Comparison of ENCODE assay signal across 8 cellular contexts in the genomic region with DNA sequence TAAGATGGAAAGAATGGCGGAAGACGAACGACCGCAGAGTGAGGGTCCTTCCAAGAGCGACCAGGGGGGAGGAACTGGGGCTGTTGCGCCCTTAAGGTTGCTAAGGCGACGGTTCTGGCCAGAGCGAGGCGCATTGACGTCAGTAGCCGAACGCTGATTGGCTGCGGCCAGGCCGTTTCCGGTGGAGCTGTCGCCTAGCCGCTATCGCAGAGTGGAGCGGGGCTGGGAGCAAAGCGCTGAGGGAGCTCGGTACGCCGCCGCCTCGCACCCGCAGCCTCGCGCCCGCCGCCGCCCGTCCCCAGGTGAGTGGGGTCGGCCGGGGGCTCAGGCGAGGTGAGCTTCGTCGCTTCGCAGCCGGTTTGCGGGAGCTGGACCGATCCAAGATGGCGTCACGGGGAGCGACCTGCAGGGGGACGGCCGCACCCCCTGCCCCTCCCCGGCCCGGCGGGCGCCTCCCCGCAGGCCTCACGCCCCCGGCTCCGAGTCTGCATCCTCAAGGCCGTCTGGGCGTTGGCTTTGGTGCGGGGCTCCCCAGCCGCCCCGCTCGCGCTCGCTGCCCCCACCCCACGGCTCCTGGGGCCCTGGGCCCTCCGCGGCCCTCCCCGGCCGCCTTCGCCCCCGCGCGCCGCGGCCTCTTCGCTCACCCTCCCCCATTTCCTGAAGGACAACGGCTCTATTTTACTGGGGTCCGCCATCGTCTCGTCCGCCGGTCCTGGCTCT. TPM values are rescaled to one million over a fixed set of nuclear protein-coding genes. Genes with fewer than 3 reads are reported as not detected.
A peak's percentile ranks its signal among the peaks of the same experiment; 100 is the strongest.
DNase-seq lines count a peak whose midpoint lies in the region; ATAC-seq and TF ChIP-seq lines count a peak whose summit lies in the region.

Gene PRKAR1A, plus strand, starts transcription at position 184 of the 720 bp plus-strand sequence. CDS start 2,970 bp downstream, outside the sequence.

- peak; percentile 91 to 95 (median 94) for DNase-seq in CD4-positive, CD25-positive, alpha-beta regulatory T cell
- DNase-seq in NCI-H82 (lab: John Stamatoyannopoulos, UW) = peak; percentile 98
- peak; percentile 86 to 91 for DNase-seq in activated CD4-positive, alpha-beta T cell treated with anti-CD3 and anti-CD28 coated beads, Interleukin-2, amount 50 U/mL, for 48 hours
- peak; percentile 97 for DNase-seq in dermis blood vessel endothelial cell
- peak; percentile 97 to 98 for DNase-seq in left lung
- peak; percentile 84 for DNase-seq in stimulated activated CD4-positive, alpha-beta T cell treated with anti-CD3 and anti-CD28 coated beads, Interleukin-2, amount 100 ng/mL, for 4 hours (ENCODE audit: low read depth)

- peaks cover 22% of the 10 kb centered on the region for H3K36me3 ChIP-seq in CD4-positive, CD25-positive, alpha-beta regulatory T cell (ENCODE audit: control insufficient read depth, insufficient read depth, low read length)
- H3K36me3 ChIP-seq in left lung = peaks cover 0 to 24% of the 10 kb centered on the region in 2 donors

- peak; percentile 90 to 91 for ATAC-seq in CD4-positive, CD25-positive, alpha-beta regulatory T cell (ENCODE audit: low read depth in 2 of 2)
- ATAC-seq in GM19452 (IDR thresholded peaks at IDR 0.05; ENCODE audit: unreplicated experiment) (peak; percentile 89), HG03575 (IDR thresholded peaks at IDR 0.05; ENCODE audit: extremely low read depth, insufficient number of reproducible peaks, low FRiP score, unreplicated experiment) (peak; percentile 44), left lung (peak; percentile 86)

- no peaks in the 10 kb centered on the region for H3K27me3 ChIP-seq in CD4-positive, CD25-positive, alpha-beta regulatory T cell (ENCODE audit: control insufficient read depth, insufficient read depth, low read length)
- no peaks in the 10 kb centered on the region for H3K27me3 ChIP-seq in left lung

- peak within 1 kb of the TSS; percentile 99 to 100 (median 100) for H3K4me3 Mint-ChIP-seq in CD4-positive, CD25-positive, alpha-beta regulatory T cell

- H3K4me3 ChIP-seq in CD4-positive, CD25-positive, alpha-beta regulatory T cell (ENCODE audit: low read depth, low read length) = peak within 1 kb of the TSS; percentile 94
- H3K4me3 ChIP-seq in left lung = peak within 1 kb of the TSS; percentile 65 to 69

- intact Hi-C loops in left lung (cut with DNase I) = no loop called here

- H3K27ac ChIP-seq in CD4-positive, CD25-positive, alpha-beta regulatory T cell (ENCODE audit: insufficient read depth, low read length, poor library complexity, severe bottlenecking) = peak within 1 kb of the TSS; percentile 98
- peak within 1 kb of the TSS; percentile 99 for H3K27ac ChIP-seq in left lung

- peaks cover 36 to 60% (median 47%) of the 10 kb centered on the region in 4 donors for H3K4me1 Mint-ChIP-seq in CD4-positive, CD25-positive, alpha-beta regulatory T cell

- peaks cover 24% of the 10 kb centered on the region for H3K36me3 Mint-ChIP-seq in CD4-positive, CD25-positive, alpha-beta regulatory T cell

- peak within 1 kb of the TSS; percentile 98 to 100 (median 100) for H3K27ac Mint-ChIP-seq in CD4-positive, CD25-positive, alpha-beta regulatory T cell

- no peaks in the 10 kb centered on the region for H3K9me3 ChIP-seq in CD4-positive, CD25-positive, alpha-beta regulatory T cell (ENCODE audit: control insufficient read depth in 2 of 2, low read length in 2 of 2)
- H3K9me3 ChIP-seq in left lung = no peaks in the 10 kb centered on the region

- no peak for TF ChIP-seq CTCF in left lung (IDR thresholded peaks at IDR 0.05)

- H3K27me3 Mint-ChIP-seq in CD4-positive, CD25-positive, alpha-beta regulatory T cell = peaks cover 11% of the 10 kb centered on the region

- H3K4me1 ChIP-seq in CD4-positive, CD25-positive, alpha-beta regulatory T cell (ENCODE audit: control insufficient read depth, insufficient read depth, low read length, poor library complexity, severe bottlenecking) = peaks cover 30% of the 10 kb centered on the region
- peaks cover 30 to 62% of the 10 kb centered on the region in 2 donors for H3K4me1 ChIP-seq in left lung

- no peaks in the 10 kb centered on the region for H3K9me3 Mint-ChIP-seq in CD4-positive, CD25-positive, alpha-beta regulatory T cell

RNA-seq across cellular contexts. Expression of gene PRKAR1A, which starts in this region (rescaled TPM):
- 135 TPM for total RNA-seq in CD4-positive, CD25-positive, alpha-beta regulatory T cell
- 100 to 1,000 TPM; 169 to 220 (median 194) TPM for polyA plus RNA-seq in CD4-positive, CD25-positive, alpha-beta regulatory T cell
- 403 and 572 TPM in 2 replicates for total RNA-seq in dermis blood vessel endothelial cell
- total RNA-seq in left lung = 100 to 1,000 TPM; 345 to 376 TPM

Comparison
In these comparisons a context has a peak if more than half of its experiments do, and no peak if none do; other contexts are left out.
1. Peak in every context shown above with its lines: DNase-seq, ATAC-seq, H3K4me3 ChIP-seq and H3K27ac ChIP-seq.